8 cellular contexts compared by ENCODE assay signal in the genomic region with DNA sequence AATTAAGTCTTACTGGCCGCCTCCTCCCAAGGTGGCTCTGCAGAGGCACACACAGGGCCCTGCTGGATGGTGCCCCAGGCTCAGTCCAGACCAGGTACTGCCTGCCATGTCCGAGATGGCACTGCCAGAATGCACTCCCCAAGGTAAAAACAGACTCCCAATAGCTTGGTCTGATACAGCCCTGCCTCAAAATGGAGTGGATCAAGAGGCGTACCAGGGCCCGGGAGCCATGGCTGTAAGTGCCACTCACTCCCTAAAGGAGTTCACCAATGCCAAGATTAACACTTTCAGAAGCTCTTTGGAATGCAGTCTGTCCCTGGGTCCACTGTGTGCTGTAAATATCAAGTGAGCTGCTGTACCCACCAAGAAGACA. TPM values are rescaled to one million over a fixed set of nuclear protein-coding genes. Genes with fewer than 3 reads are reported as not detected.
DNase-seq lines count a peak whose midpoint lies in the region; ATAC-seq and TF ChIP-seq lines count a peak whose summit lies in the region.

No MANE protein-coding gene starts in this region.

- peaks cover 36% of the 10 kb centered on the region for H3K4me1 Mint-ChIP-seq in activated CD4-positive, alpha-beta T cell treated with anti-CD3 and anti-CD28 coated beads, Interleukin-2, amount 10 ng/mL, durations not matched to agents 7 days and 5 days

- peak overlapping the region; percentile 27 for H3K27ac Mint-ChIP-seq in activated CD4-positive, alpha-beta T cell treated with anti-CD3 and anti-CD28 coated beads, Interleukin-2, amount 10 ng/mL, durations not matched to agents 7 days and 5 days

- no peak for TF ChIP-seq CTCF in brain microvascular endothelial cell (IDR thresholded peaks at IDR 0.05; ENCODE audit: low read depth, low read length, missing control alignments)
- TF ChIP-seq CTCF in lower lobe of right lung (IDR thresholded peaks at IDR 0.05), result no peak
- no peak for TF ChIP-seq CTCF in tibial nerve (IDR thresholded peaks at IDR 0.05)

- H3K9me3 ChIP-seq in lower lobe of right lung (no peaks in the 10 kb centered on the region), tibial nerve (no peaks in the 10 kb centered on the region)

- peak overlapping the region; percentile 58 for H3K4me3 Mint-ChIP-seq in activated CD4-positive, alpha-beta T cell treated with anti-CD3 and anti-CD28 coated beads, Interleukin-2, amount 10 ng/mL, durations not matched to agents 7 days and 5 days

- H3K4me3 ChIP-seq in brain microvascular endothelial cell (ENCODE audit: low read depth, low read length), result peak overlapping the region; percentile 54
- peak overlapping the region; percentile 69 for H3K4me3 ChIP-seq in lower lobe of right lung
- H3K4me3 ChIP-seq in tibial nerve, result peak overlapping the region; percentile 54 to 87 (median 72)

- H3K27me3 ChIP-seq in brain microvascular endothelial cell (replicated peaks) (no peaks in the 10 kb centered on the region), lower lobe of right lung (ENCODE audit: low read depth) (no peaks in the 10 kb centered on the region), tibial nerve (no peaks in the 10 kb centered on the region)

- peak; percentile 1 to 6 for ATAC-seq in lower lobe of right lung

- no peak for DNase-seq in activated CD4-positive, alpha-beta T cell treated with anti-CD3 and anti-CD28 coated beads, Interleukin-2, amount 10 ng/mL, durations not matched to agents 7 days and 5 days
- DNase-seq in activated CD4-positive, alpha-beta T cell treated with anti-CD3 and anti-CD28 coated beads, Interleukin-2, amount 50 U/mL, for 4 hours, result no peak
- no peak for DNase-seq in brain microvascular endothelial cell
- DNase-seq in lower lobe of right lung, result no peak
- no peak for DNase-seq in tibial nerve (ENCODE audit: low spot score in 2 of 2)
- no peak for DNase-seq in MV-4-11 (lab: John Stamatoyannopoulos, UW)
- DNase-seq in NCI-H1694 (lab: John Stamatoyannopoulos, UW), result no peak
- no peak for DNase-seq in NOMO-1 treated with dmso at 0.1 percent for 144 hours (lab: John Stamatoyannopoulos, UW; ENCODE audit: unreplicated experiment)

- 33 to 53% methylated on average over 4 of the region's 4 CpGs for WGBS in tibial nerve, 2 donors

- H3K27me3 Mint-ChIP-seq in activated CD4-positive, alpha-beta T cell treated with anti-CD3 and anti-CD28 coated beads, Interleukin-2, amount 10 ng/mL, durations not matched to agents 7 days and 5 days, result peaks cover 15% of the 10 kb centered on the region

- CTCF ChIA-PET in activated CD4-positive, alpha-beta T cell treated with anti-CD3 and anti-CD28 coated beads, Interleukin-2, amount 10 ng/mL, durations not matched to agents 7 days and 5 days (lab: Charles Lee), result interaction anchor here (0.6 to 5.7 kb wide), 24 partner anchors 9 to 711 kb away, joined by 3 to 99 read pairs (median 5); no protein-coding TSS in a partner anchor

- H3K27ac ChIP-seq in brain microvascular endothelial cell (no peak overlapping the region), lower lobe of right lung (peak overlapping the region; percentile 77), tibial nerve (peak overlapping the region; percentile 82 to 97 (median 89))

- in situ Hi-C loops in brain microvascular endothelial cell (cut with HindIII; ENCODE audit: low pct_ligation_motif_present, low sequenced_read_pairs), result no loop called here

- no peaks in the 10 kb centered on the region for H3K9me3 Mint-ChIP-seq in activated CD4-positive, alpha-beta T cell treated with anti-CD3 and anti-CD28 coated beads, Interleukin-2, amount 10 ng/mL, durations not matched to agents 7 days and 5 days

- H3K4me1 ChIP-seq in lower lobe of right lung (peaks cover 51% of the 10 kb centered on the region), tibial nerve (peaks cover 0 to 53% (median 32%) of the 10 kb centered on the region in 4 donors)

- TF ChIP-seq EP300 in tibial nerve (IDR thresholded peaks at IDR 0.05), result no peak

- intact Hi-C loops in lower lobe of right lung (cut with DNase I), result no loop called here

- H3K36me3 ChIP-seq in brain microvascular endothelial cell (replicated peaks) (no peaks in the 10 kb centered on the region), lower lobe of right lung (no peaks in the 10 kb centered on the region), tibial nerve (no peaks in the 10 kb centered on the region)

- no peak for TF ChIP-seq POLR2A in tibial nerve (IDR thresholded peaks at IDR 0.05)

- H3K36me3 Mint-ChIP-seq in activated CD4-positive, alpha-beta T cell treated with anti-CD3 and anti-CD28 coated beads, Interleukin-2, amount 10 ng/mL, durations not matched to agents 7 days and 5 days (ENCODE audit: low read depth), result no peaks in the 10 kb centered on the region

- POLR2A ChIA-PET in activated CD4-positive, alpha-beta T cell treated with anti-CD3 and anti-CD28 coated beads, Interleukin-2, amount 10 ng/mL, durations not matched to agents 7 days and 5 days (lab: Charles Lee), result interaction anchor here (0.6 kb wide), 1 partner anchor 53 kb away, joined by 4 read pairs; no protein-coding TSS in a partner anchor

RNA-seq across cellular contexts. Expression of a gene that starts 0.6 kb away (rescaled TPM):
- 100 to 1,000 TPM in 1 of 2 experiments, 10 to 100 TPM in 1; 82.2 to 101 TPM for total RNA-seq in activated CD4-positive, alpha-beta T cell treated with anti-CD3 and anti-CD28 coated beads, Interleukin-2, amount 10 ng/mL, durations not matched to agents 7 days and 5 days
- 59.5 TPM for total RNA-seq in lower lobe of right lung
- 100 to 1,000 TPM in 3 of 4 donors, 10 to 100 TPM in 1; 71.6 to 125 (median 104) TPM for total RNA-seq in tibial nerve
